In the genomic region with DNA sequence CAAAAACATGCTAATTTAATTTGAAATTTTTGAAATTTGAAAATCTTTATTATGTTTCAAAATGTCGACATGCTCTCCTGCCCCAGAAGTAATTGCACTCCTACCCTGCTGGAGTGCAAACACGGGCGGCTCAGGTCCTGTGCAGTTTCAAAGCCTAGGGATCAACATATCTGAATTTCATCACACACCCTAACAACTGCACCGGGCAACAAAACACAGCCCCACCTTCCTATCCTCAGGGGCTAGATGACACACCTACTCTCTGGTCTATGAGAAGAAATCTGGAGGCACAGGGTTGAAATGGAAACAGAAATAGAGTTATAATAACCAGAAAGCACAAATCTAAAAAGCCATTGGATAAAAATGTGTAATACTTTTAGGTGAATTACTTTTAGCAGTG, we compare ENCODE assay signal across 23 cellular contexts.
DNase-seq lines count a peak whose midpoint lies in the region; ATAC-seq, FAIRE-seq and TF ChIP-seq lines count a peak whose summit lies in the region.
"Had no signal": no experiment of that assay in that cellular context is flagged by ENCODE, and none has a peak within 500 bp of the region (broad histone marks: within the 10 kb centered on the region; RNA-seq: fewer than 3 reads in every experiment).

No MANE protein-coding gene starts in this region.

- DNase-seq in T-helper 2 cell treated with Interferon-gamma antibody and Interleukin-4, amounts not matched to agents 5 μg/mL and 100 μg/mL, for 36 hours (ENCODE audit: low spot score): no peak
- DNase-seq in T-helper 2 cell: no peak
- DNase-seq in LoVo (ENCODE audit: low spot score): peak; percentile 19
- peak; percentile 57 for DNase-seq in bronchial epithelial cell (ENCODE audit: low read depth)
- no peak for DNase-seq in progenitor cell of endocrine pancreas (ENCODE audit: low spot score, unreplicated experiment)
- no peak for DNase-seq in natural killer cell treated with Interleukin-12 subunit alpha and Interleukin-12 subunit beta and Interleukin-15 and Interleukin-18, amount 100 ng/mL, for 72 hours (ENCODE audit: low spot score)
- no peak for DNase-seq in DMS 273 treated with DMSO at 0.1 percent for 48 hours (lab: John Stamatoyannopoulos, UW)
- no peak for DNase-seq in NCI-H1417 treated with DMSO at 0.1 percent for 48 hours (lab: John Stamatoyannopoulos, UW)
- DNase-seq: activated CD4-positive, alpha-beta T cell treated with anti-CD3 and anti-CD28 coated beads, Interleukin-2, amount 50 U/mL, for 1 hour; activated T-cell treated with anti-CD3 and anti-CD28 coated beads, Interleukin-2, amount 50 U/mL, for 4 hours; DMS79; foreskin melanocyte; KG1; left lung; NCI-H446; stimulated activated CD4-positive, alpha-beta T cell treated with anti-CD3 and anti-CD28 coated beads, Interleukin-15, amount 100 ng/mL, for 24 hours had no signal

- no peak for ATAC-seq in natural killer cell treated with Interleukin-12 subunit alpha and Interleukin-12 subunit beta and Interleukin-15 and Interleukin-18, amount 100 ng/mL, for 72 hours
- ATAC-seq: left lung had no signal

- H3K27ac Mint-ChIP-seq in T-helper 2 cell treated with Interferon-gamma antibody and Interleukin-4, amounts not matched to agents 5 μg/mL and 100 μg/mL, for 36 hours: peak overlapping the region; percentile 68
- peak overlapping the region; percentile 48 for H3K27ac Mint-ChIP-seq in progenitor cell of endocrine pancreas
- no peak overlapping the region for H3K27ac Mint-ChIP-seq in natural killer cell treated with Interleukin-12 subunit alpha and Interleukin-12 subunit beta and Interleukin-15 and Interleukin-18, amount 100 ng/mL, for 72 hours

- no peak overlapping the region for H3K4me3 ChIP-seq in bronchial epithelial cell (ENCODE audit: low read depth, low read length)
- H3K4me3 ChIP-seq: BLaER1 treated with 17β-estradiol and CSF1 and Interleukin-3, amounts not matched to agents 10 nM and 100 nM; left lung had no signal

- no peaks in the 10 kb centered on the region for H3K27me3 ChIP-seq in bronchial epithelial cell (ENCODE audit: control insufficient read depth, insufficient read depth, low read length)
- H3K27me3 ChIP-seq: BLaER1 treated with 17β-estradiol and CSF1 and Interleukin-3, amounts not matched to agents 10 nM and 100 nM; left lung had no signal

- H3K27me3 Mint-ChIP-seq in T-helper 2 cell treated with Interferon-gamma antibody and Interleukin-4, amounts not matched to agents 5 μg/mL and 100 μg/mL, for 36 hours (ENCODE audit: low read depth): no peaks in the 10 kb centered on the region
- H3K27me3 Mint-ChIP-seq in progenitor cell of endocrine pancreas: no peaks in the 10 kb centered on the region
- peaks cover 6 to 9% of the 10 kb centered on the region in 2 donors for H3K27me3 Mint-ChIP-seq in natural killer cell treated with Interleukin-12 subunit alpha and Interleukin-12 subunit beta and Interleukin-15 and Interleukin-18, amount 100 ng/mL, for 72 hours

- FAIRE-seq in bronchial epithelial cell (lab: Jason Lieb, UNC): no peak
- FAIRE-seq: A204.1, colon, H1, TTC549, urothelium cell line had no signal

- no peaks in the 10 kb centered on the region for H3K9me3 Mint-ChIP-seq in T-helper 2 cell treated with Interferon-gamma antibody and Interleukin-4, amounts not matched to agents 5 μg/mL and 100 μg/mL, for 36 hours
- no peaks in the 10 kb centered on the region for H3K9me3 Mint-ChIP-seq in progenitor cell of endocrine pancreas (ENCODE audit: low read depth)
- no peaks in the 10 kb centered on the region for H3K9me3 Mint-ChIP-seq in natural killer cell treated with Interleukin-12 subunit alpha and Interleukin-12 subunit beta and Interleukin-15 and Interleukin-18, amount 100 ng/mL, for 72 hours
- H3K9me3 Mint-ChIP-seq: activated naive CD4-positive, alpha-beta T cell treated with anti-CD3 and anti-CD28 coated beads, Interleukin-2, amount 50 U/mL, for 72 hours; activated T-cell treated with anti-CD3 and anti-CD28 coated beads, Interleukin-2, amount 50 U/mL, for 4 hours had no signal

- no peaks in the 10 kb centered on the region for H3K36me3 ChIP-seq in bronchial epithelial cell (ENCODE audit: control insufficient read depth, insufficient read depth, low read length)
- H3K36me3 ChIP-seq: BLaER1 treated with 17β-estradiol and CSF1 and Interleukin-3, amounts not matched to agents 10 nM and 100 nM; left lung had no signal

- no peaks in the 10 kb centered on the region for H3K36me3 Mint-ChIP-seq in T-helper 2 cell treated with Interferon-gamma antibody and Interleukin-4, amounts not matched to agents 5 μg/mL and 100 μg/mL, for 36 hours (ENCODE audit: low read depth)
- H3K36me3 Mint-ChIP-seq in progenitor cell of endocrine pancreas (ENCODE audit: insufficient read depth): no peaks in the 10 kb centered on the region
- no peaks in the 10 kb centered on the region for H3K36me3 Mint-ChIP-seq in natural killer cell treated with Interleukin-12 subunit alpha and Interleukin-12 subunit beta and Interleukin-15 and Interleukin-18, amount 100 ng/mL, for 72 hours
- H3K36me3 Mint-ChIP-seq: activated naive CD4-positive, alpha-beta T cell treated with anti-CD3 and anti-CD28 coated beads, Interleukin-2, amount 50 U/mL, for 72 hours had no signal

- TF ChIP-seq CTCF in bronchial epithelial cell (IDR thresholded peaks at IDR 0.05; ENCODE audit: insufficient read depth, low read length, severe bottlenecking) (no peak), progenitor cell of endocrine pancreas (IDR thresholded peaks at IDR 0.05; ENCODE audit: unreplicated experiment) (no peak)

- H3K4me3 Mint-ChIP-seq in T-helper 2 cell treated with Interferon-gamma antibody and Interleukin-4, amounts not matched to agents 5 μg/mL and 100 μg/mL, for 36 hours: peak overlapping the region; percentile 34
- H3K4me3 Mint-ChIP-seq in progenitor cell of endocrine pancreas (ENCODE audit: low read depth): no peak overlapping the region
- no peak overlapping the region for H3K4me3 Mint-ChIP-seq in natural killer cell treated with Interleukin-12 subunit alpha and Interleukin-12 subunit beta and Interleukin-15 and Interleukin-18, amount 100 ng/mL, for 72 hours
- H3K4me3 Mint-ChIP-seq: activated T-cell treated with anti-CD3 and anti-CD28 coated beads, Interleukin-2, amount 50 U/mL, for 4 hours had no signal

- peaks cover 33% of the 10 kb centered on the region for H3K4me1 Mint-ChIP-seq in T-helper 2 cell treated with Interferon-gamma antibody and Interleukin-4, amounts not matched to agents 5 μg/mL and 100 μg/mL, for 36 hours (ENCODE audit: low read depth)
- H3K4me1 Mint-ChIP-seq in progenitor cell of endocrine pancreas (ENCODE audit: low read depth): peaks cover 21% of the 10 kb centered on the region
- H3K4me1 Mint-ChIP-seq in natural killer cell treated with Interleukin-12 subunit alpha and Interleukin-12 subunit beta and Interleukin-15 and Interleukin-18, amount 100 ng/mL, for 72 hours (ENCODE audit: low read depth in 2 of 2): no peaks in the 10 kb centered on the region

Comparison
In these comparisons a context has a peak if more than half of its experiments do, and no peak if none do; other contexts are left out.
1. DNase-seq: peak in LoVo (single experiment) and bronchial epithelial cell (single experiment); none in T-helper 2 cell treated with Interferon-gamma antibody and Interleukin-4, amounts not matched to agents 5 μg/mL and 100 μg/mL, for 36 hours (single experiment), T-helper 2 cell (0 of 5), progenitor cell of endocrine pancreas (single experiment), natural killer cell treated with Interleukin-12 subunit alpha and Interleukin-12 subunit beta and Interleukin-15 and Interleukin-18, amount 100 ng/mL, for 72 hours (single experiment), DMS 273 treated with DMSO at 0.1 percent for 48 hours (single experiment) and NCI-H1417 treated with DMSO at 0.1 percent for 48 hours (single experiment).
2. H3K27ac Mint-ChIP-seq: peak in T-helper 2 cell treated with Interferon-gamma antibody and Interleukin-4, amounts not matched to agents 5 μg/mL and 100 μg/mL, for 36 hours (single experiment) and progenitor cell of endocrine pancreas (single experiment); none in natural killer cell treated with Interleukin-12 subunit alpha and Interleukin-12 subunit beta and Interleukin-15 and Interleukin-18, amount 100 ng/mL, for 72 hours (0 of 2).